ENCODE assay signal across 17 cellular contexts in the genomic region with DNA sequence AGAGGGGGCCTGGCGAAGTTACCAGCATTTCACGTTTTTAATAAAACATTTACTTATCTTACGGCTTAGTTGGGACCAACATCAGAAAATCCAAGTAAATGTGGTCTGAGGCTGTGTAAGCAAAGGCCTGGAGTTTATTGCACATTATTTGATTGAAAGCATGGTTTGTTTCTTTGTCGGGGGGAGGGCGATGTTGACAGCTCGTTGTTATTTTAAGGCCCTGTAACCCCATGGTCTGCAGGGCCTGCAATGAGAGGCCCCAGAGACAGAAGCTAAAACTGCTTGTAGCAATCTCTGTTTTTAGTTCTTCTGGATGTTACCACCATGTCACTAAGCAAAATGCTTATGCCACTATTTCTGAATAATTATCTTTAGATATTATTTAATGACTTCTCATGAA.
"Had no signal": no experiment of that assay in that cellular context is flagged by ENCODE, and none has a peak within 500 bp of the region (broad histone marks: within the 10 kb centered on the region; RNA-seq: fewer than 3 reads in every experiment).

No MANE protein-coding gene starts in this region.

- DNase-seq: activated CD4-positive, alpha-beta T cell treated with anti-CD3 and anti-CD28 coated beads, Interleukin-2, amount 10 ng/mL, durations not matched to agents 24 days and 14 days; activated CD4-positive, CD25-positive, alpha-beta regulatory T cell; activated CD8-positive, alpha-beta memory T cell treated with anti-CD3 and anti-CD28 coated beads, Interleukin-2, amount 50 U/mL, for 48 hours; activated CD8-positive, alpha-beta T cell treated with anti-CD3 and anti-CD28 coated beads, Interleukin-2, amount 10 ng/mL, durations not matched to agents 7 days and 5 days; activated naive CD8-positive, alpha-beta T cell treated with anti-CD3 and anti-CD28 coated beads, Interleukin-2, amount 10 ng/mL, durations not matched to agents 7 days and 5 days; anterior cingulate cortex; brain microvascular endothelial cell; gastrocnemius medialis; left colon; pancreas; small intestine; stimulated activated naive CD8-positive, alpha-beta T cell treated with anti-CD3 and anti-CD28 coated beads, Interleukin-15, Interleukin-2, amounts not matched to agents 100 U/mL and 50 U/mL, for 24 hours; SW 1271 had no signal

- FAIRE-seq: islet of Langerhans, pancreas, small intestine had no signal

- H3K4me3 Mint-ChIP-seq: activated CD4-positive, alpha-beta T cell treated with anti-CD3 and anti-CD28 coated beads, Interleukin-2, amount 10 ng/mL, durations not matched to agents 24 days and 14 days; activated CD8-positive, alpha-beta T cell treated with anti-CD3 and anti-CD28 coated beads, Interleukin-2, amount 10 ng/mL, durations not matched to agents 7 days and 5 days; activated naive CD8-positive, alpha-beta T cell treated with anti-CD3 and anti-CD28 coated beads, Interleukin-2, amount 10 ng/mL, durations not matched to agents 7 days and 5 days; memory B cell; type B pancreatic cell had no signal

- H3K27me3 Mint-ChIP-seq: activated CD4-positive, alpha-beta T cell treated with anti-CD3 and anti-CD28 coated beads, Interleukin-2, amount 10 ng/mL, durations not matched to agents 24 days and 14 days; type B pancreatic cell had no signal

- H3K4me3 ChIP-seq: gastrocnemius medialis, pancreas, suprapubic skin had no signal

- H3K27ac ChIP-seq: gastrocnemius medialis, pancreas, suprapubic skin had no signal

- H3K4me1 ChIP-seq: gastrocnemius medialis, pancreas, suprapubic skin had no signal

- ATAC-seq: activated CD8-positive, alpha-beta T cell treated with anti-CD3 and anti-CD28 coated beads, Interleukin-2, amount 10 ng/mL, durations not matched to agents 7 days and 5 days; gastrocnemius medialis; left colon; pancreas; stimulated activated naive CD8-positive, alpha-beta T cell treated with anti-CD3 and anti-CD28 coated beads, Interleukin-15, Interleukin-2, amounts not matched to agents 100 U/mL and 50 U/mL, for 24 hours had no signal

- H3K36me3 ChIP-seq: gastrocnemius medialis, pancreas had no signal

- H3K27me3 ChIP-seq: brain microvascular endothelial cell, gastrocnemius medialis, pancreas, suprapubic skin had no signal

- H3K27ac Mint-ChIP-seq: activated CD4-positive, alpha-beta T cell treated with anti-CD3 and anti-CD28 coated beads, Interleukin-2, amount 10 ng/mL, durations not matched to agents 24 days and 14 days; activated CD8-positive, alpha-beta T cell treated with anti-CD3 and anti-CD28 coated beads, Interleukin-2, amount 10 ng/mL, durations not matched to agents 7 days and 5 days; activated naive CD8-positive, alpha-beta T cell treated with anti-CD3 and anti-CD28 coated beads, Interleukin-2, amount 10 ng/mL, durations not matched to agents 7 days and 5 days; memory B cell; type B pancreatic cell had no signal

- H3K9me3 ChIP-seq: gastrocnemius medialis, pancreas, suprapubic skin had no signal

- H3K36me3 Mint-ChIP-seq: activated naive CD8-positive, alpha-beta T cell treated with anti-CD3 and anti-CD28 coated beads, Interleukin-2, amount 10 ng/mL, durations not matched to agents 7 days and 5 days; memory B cell had no signal

- H3K4me1 Mint-ChIP-seq: activated naive CD8-positive, alpha-beta T cell treated with anti-CD3 and anti-CD28 coated beads, Interleukin-2, amount 10 ng/mL, durations not matched to agents 7 days and 5 days had no signal

- H3K9me3 Mint-ChIP-seq: activated CD4-positive, alpha-beta T cell treated with anti-CD3 and anti-CD28 coated beads, Interleukin-2, amount 10 ng/mL, durations not matched to agents 24 days and 14 days; activated naive CD8-positive, alpha-beta T cell treated with anti-CD3 and anti-CD28 coated beads, Interleukin-2, amount 10 ng/mL, durations not matched to agents 7 days and 5 days; memory B cell; type B pancreatic cell had no signal
